ENCODE assay signal across 21 cellular contexts in genomic region chr3:23303601-23304217, GRCh38.
"Had no signal": no experiment of that assay in that cellular context is flagged by ENCODE, and none has a peak within 500 bp of the region (broad histone marks: within the 10 kb centered on the region; RNA-seq: fewer than 3 reads in every experiment).

No MANE protein-coding gene starts in this region.

- H3K9ac ChIP-seq: parathyroid adenoma had no signal

- H3K4me1 ChIP-seq: right lobe of liver had no signal

- H3K4me3 ChIP-seq: cardiac muscle cell, right lobe of liver, skin epidermis, tibial artery had no signal

- H3K27ac ChIP-seq: cardiac muscle cell, parathyroid adenoma, right lobe of liver, tibial artery had no signal

- H3K9me3 ChIP-seq: right lobe of liver, tibial artery had no signal

- H2AFZ ChIP-seq: parathyroid adenoma had no signal

- H3K36me3 ChIP-seq: cardiac muscle cell, right lobe of liver, tibial artery had no signal

- H3K27me3 ChIP-seq: cardiac muscle cell, right lobe of liver, tibial artery had no signal

- DNase-seq: activated B cell treated with CpG ODN at 0.5 μM for 24 hours; activated CD4-positive, alpha-beta memory T cell treated with anti-CD3 and anti-CD28 coated beads for 36 hours; activated CD4-positive, alpha-beta T cell treated with anti-CD3 and anti-CD28 coated beads for 4 hours; activated effector memory CD4-positive, alpha-beta T cell treated with Interleukin-2 at 50 U/mL for 16 hours; activated naive CD4-positive, alpha-beta T cell treated with anti-CD3 and anti-CD28 coated beads, Interleukin-2, amount 10 ng/mL, durations not matched to agents 7 days and 5 days; activated T-cell treated with anti-CD3 and anti-CD28 coated beads, Interleukin-2, amount 50 U/mL, for 72 hours; amygdala; effector CD4-positive, alpha-beta T cell; hippocampal formation; left cardiac atrium; mammary epithelial cell; nucleus accumbens; right lobe of liver; stimulated activated CD4-positive, alpha-beta T cell treated with anti-CD3 and anti-CD28 coated beads, Interleukin-2, amount 100 ng/mL, for 24 hours; stimulated activated naive CD8-positive, alpha-beta T cell treated with anti-CD3 and anti-CD28 coated beads, Interleukin-15, amount 100 ng/mL, for 72 hours; T-helper 17 cell; tibial artery had no signal

- ATAC-seq: activated T-cell treated with anti-CD3 and anti-CD28 coated beads, Interleukin-2, amount 50 U/mL, for 72 hours; left cardiac atrium; stimulated activated effector memory CD8-positive, alpha-beta T cell treated with anti-CD3 and anti-CD28 coated beads, Interleukin-12 subunit alpha, Interleukin-12 subunit beta, amount 100 ng/mL, for 72 hours; stimulated activated naive CD8-positive, alpha-beta T cell treated with anti-CD3 and anti-CD28 coated beads, Interleukin-15, amount 100 ng/mL, for 72 hours; T-helper 17 cell had no signal
